10 cellular contexts compared by ENCODE assay signal in genomic region chr12:130633771-130634170, GRCh38.
DNase-seq lines count a peak whose midpoint lies in the region; ATAC-seq, FAIRE-seq and TF ChIP-seq lines count a peak whose summit lies in the region.
"Had no signal": no experiment of that assay in that cellular context is flagged by ENCODE, and none has a peak within 500 bp of the region (broad histone marks: within the 10 kb centered on the region; RNA-seq: fewer than 3 reads in every experiment).

No MANE protein-coding gene starts in this region.

- TF ChIP-seq CTCF in GM23338 (conservative IDR thresholded peaks at IDR 0.05; ENCODE audit: low read depth in 2 of 2): no peak
- TF ChIP-seq CTCF in pancreas (IDR thresholded peaks at IDR 0.05): no peak

- H3K9me3 ChIP-seq in pancreas: no peaks in the 10 kb centered on the region

- no peak overlapping the region for H3K4me3 ChIP-seq in GM23338
- no peak overlapping the region for H3K4me3 ChIP-seq in pancreas

- H3K4me2 ChIP-seq in GM23338: peak overlapping the region; percentile 43; the same call in 1 of the 2 replicates

- peaks cover 9% of the 10 kb centered on the region; the same call in 1 of the 2 replicates for H3K4me1 ChIP-seq in GM23338 (ENCODE audit: insufficient read depth)
- H3K4me1 ChIP-seq in pancreas: no peaks in the 10 kb centered on the region

- H3K27ac ChIP-seq in GM23338 (ENCODE audit: low read depth) (no peak overlapping the region), pancreas (peak overlapping the region in 1 of 4 donors; percentile 22)

- H3K9me2 ChIP-seq in GM23338 (ENCODE audit: insufficient read depth): no peaks in the 10 kb centered on the region

- H3K36me3 Mint-ChIP-seq in GM23338 (ENCODE audit: low read depth): peaks cover 2% of the 10 kb centered on the region; the same call in 2 of the 3 replicates
- H3K36me3 Mint-ChIP-seq: CD8-positive, alpha-beta memory T cell had no signal

- no peaks in the 10 kb centered on the region for H3F3A ChIP-seq in GM23338 (replicated peaks; ENCODE audit: low read depth)

- H3K9me3 Mint-ChIP-seq in GM23338: peaks cover 90% of the 10 kb centered on the region

- no peaks in the 10 kb centered on the region for H4K20me1 ChIP-seq in GM23338 (replicated peaks; ENCODE audit: insufficient read depth)

- H3K36me3 ChIP-seq in GM23338 (ENCODE audit: insufficient read depth) (no peaks in the 10 kb centered on the region; the same call in 1 of the 2 replicates), pancreas (no peaks in the 10 kb centered on the region)

- ATAC-seq in GM23338: peak; percentile 79
- ATAC-seq in pancreas: peak; percentile 21 to 87 (median 64)
- ATAC-seq in left ventricle myocardium superior: no peak
- no peak for ATAC-seq in HG03565 (IDR thresholded peaks at IDR 0.05; ENCODE audit: unreplicated experiment)
- ATAC-seq: effector memory CD8-positive, alpha-beta T cell had no signal

- 0 out of 2 replicates have a peak overlapping the region, but pooled peaks have one; percentile 28 for H2AFZ ChIP-seq in GM23338

- intact Hi-C loops in pancreas (cut with DNase I): no loop called here
- intact Hi-C loops in left ventricle myocardium superior (cut with micrococcal nuclease): no loop called here

- H3K27me3 ChIP-seq in GM23338 (ENCODE audit: insufficient read depth) (no peaks in the 10 kb centered on the region), pancreas (peaks cover 0 to 7% (median 0%) of the 10 kb centered on the region in 4 donors)

- no peak for FAIRE-seq in pancreas (lab: Jason Lieb, UNC)

- H3K79me2 ChIP-seq in GM23338 (replicated peaks; ENCODE audit: insufficient read depth): no peaks in the 10 kb centered on the region

- peaks cover 20% of the 10 kb centered on the region; the same call in 2 of the 3 replicates for H3K4me1 Mint-ChIP-seq in GM23338
- H3K4me1 Mint-ChIP-seq: CD8-positive, alpha-beta memory T cell had no signal

- DNase-seq in GM23338 (ENCODE audit: low spot score) (peak; percentile 53), NCI-H2227 (lab: John Stamatoyannopoulos, UW; ENCODE audit: unreplicated experiment) (peak; percentile 49), ecto neural progenitor cell (ENCODE audit: low spot score) (peak; percentile 81), pancreas (peak in 2 of 6 donors; percentile 22 to 34), hepatic stellate cell (ENCODE audit: low spot score) (no peak), left ventricle myocardium superior (no peak), activated T-cell treated with anti-CD3 and anti-CD28 coated beads for 4 hours (no peak)
- DNase-seq: CD8-positive, alpha-beta memory T cell; effector memory CD8-positive, alpha-beta T cell had no signal

- H3K4me3 Mint-ChIP-seq in GM23338: peak overlapping the region; percentile 47; the same call in 2 of the 3 replicates
- H3K4me3 Mint-ChIP-seq: effector memory CD8-positive, alpha-beta T cell had no signal

- WGBS in pancreas, 2 donors: 2% methylated on average over 17 of the region's 17 CpGs

- H3K27ac Mint-ChIP-seq in GM23338: no peak overlapping the region
- H3K27ac Mint-ChIP-seq: CD8-positive, alpha-beta memory T cell; effector memory CD8-positive, alpha-beta T cell had no signal

- H3K27me3 Mint-ChIP-seq in GM23338 (ENCODE audit: insufficient read depth, low read depth, poor library complexity): peaks cover 6% of the 10 kb centered on the region

TF ChIP-seq in GM23338, 12 proteins besides CTCF, POLR2A, EP300 and RAD21:
- no peak for TF ChIP-seq ZNF462 (CRISPR knock-in tag; IDR thresholded peaks at IDR 0.05)
TF ChIP-seq in GM23338: peak in this region for 0.

Comparison
In these comparisons a context has a peak if more than half of its experiments do, and no peak if none do; other contexts are left out.
1. ATAC-seq: peak in GM23338 (single experiment) and pancreas (4 of 4); none in left ventricle myocardium superior (single experiment) and HG03565 (single experiment).
2. DNase-seq: peak in GM23338 (single experiment), NCI-H2227 (single experiment) and ecto neural progenitor cell (single experiment); none in hepatic stellate cell (single experiment), left ventricle myocardium superior (single experiment) and activated T-cell treated with anti-CD3 and anti-CD28 coated beads for 4 hours (single experiment).